In genomic region chr1:24505816-24506215, GRCh38 we compare ENCODE assay signal across 13 cellular contexts. TPM values are rescaled to one million over a fixed set of nuclear protein-coding genes. Genes with fewer than 3 reads are reported as not detected.
DNase-seq lines count a peak whose midpoint lies in the region; ATAC-seq and TF ChIP-seq lines count a peak whose summit lies in the region.
"Had no signal": no experiment of that assay in that cellular context is flagged by ENCODE, and none has a peak within 500 bp of the region (broad histone marks: within the 10 kb centered on the region; RNA-seq: fewer than 3 reads in every experiment).

No MANE protein-coding gene starts in this region.

- H3K27me3 ChIP-seq in CD8-positive, alpha-beta T cell (ENCODE audit: insufficient read depth, low read length), result no peaks in the 10 kb centered on the region
- H3K27me3 ChIP-seq in Karpas-422 (ENCODE audit: low read length), result no peaks in the 10 kb centered on the region

- no peak for ATAC-seq in CD8-positive, alpha-beta T cell
- no peak for ATAC-seq in naive B cell (ENCODE audit: low read depth in 2 of 2)
- no peak for ATAC-seq in HG02970 (IDR thresholded peaks at IDR 0.05; ENCODE audit: low FRiP score, unreplicated experiment)

- no peak overlapping the region for H2AFZ ChIP-seq in Karpas-422 (ENCODE audit: low read length)

- H3K4me3 Mint-ChIP-seq in CD8-positive, alpha-beta T cell, result peak overlapping the region; percentile 67
- H3K4me3 Mint-ChIP-seq in IgD-negative memory B cell, result peak overlapping the region in 2 of 4 donors; percentile 54 to 63
- peak overlapping the region; percentile 56 for H3K4me3 Mint-ChIP-seq in activated T-helper 2 cell treated with anti-CD3 and anti-CD28 coated beads, Interferon-gamma antibody, Interleukin-2, Interleukin-4, amounts not matched to agents 10 μg/mL and 5 μg/mL and 100 μg/mL, durations not matched to agents 14 hours and 24 hours and 36 hours (ENCODE audit: low read depth)
- H3K4me3 Mint-ChIP-seq in naive B cell, result peak overlapping the region in 5 of 8 donors; percentile 32 to 77 (median 37)

- H3K9ac ChIP-seq in Karpas-422 (ENCODE audit: low read length), result no peak overlapping the region
- H3K9ac ChIP-seq: BLaER1 had no signal

- H3K27ac Mint-ChIP-seq in CD8-positive, alpha-beta T cell, result peak overlapping the region; percentile 84
- peak overlapping the region; percentile 36 to 72 (median 53) for H3K27ac Mint-ChIP-seq in IgD-negative memory B cell
- H3K27ac Mint-ChIP-seq in activated T-helper 2 cell treated with anti-CD3 and anti-CD28 coated beads, Interferon-gamma antibody, Interleukin-2, Interleukin-4, amounts not matched to agents 10 μg/mL and 5 μg/mL and 100 μg/mL, durations not matched to agents 14 hours and 24 hours and 36 hours, result peak overlapping the region; percentile 70
- peak overlapping the region in 1 of 6 donors; percentile 80 for H3K27ac Mint-ChIP-seq in naive B cell

- peak overlapping the region; percentile 81 for H3K27ac ChIP-seq in CD8-positive, alpha-beta T cell (ENCODE audit: low read depth, low read length)
- H3K27ac ChIP-seq in Karpas-422 (ENCODE audit: low read length), result no peak overlapping the region
- H3K27ac ChIP-seq: BLaER1 had no signal

- H3K4me2 ChIP-seq in Karpas-422 (ENCODE audit: low read depth, low read length, poor library complexity, severe bottlenecking), result no peak overlapping the region
- H3K4me2 ChIP-seq: BLaER1 had no signal

- no peaks in the 10 kb centered on the region for H4K20me1 ChIP-seq in Karpas-422 (ENCODE audit: insufficient read depth, low read depth, low read length)
- H4K20me1 ChIP-seq: BLaER1 had no signal

- no peaks in the 10 kb centered on the region for H3K9me3 Mint-ChIP-seq in CD8-positive, alpha-beta T cell
- H3K9me3 Mint-ChIP-seq in IgD-negative memory B cell (no peaks in the 10 kb centered on the region), naive B cell (no peaks in the 10 kb centered on the region)
- H3K9me3 Mint-ChIP-seq in activated T-helper 2 cell treated with anti-CD3 and anti-CD28 coated beads, Interferon-gamma antibody, Interleukin-2, Interleukin-4, amounts not matched to agents 10 μg/mL and 5 μg/mL and 100 μg/mL, durations not matched to agents 14 hours and 24 hours and 36 hours, result no peaks in the 10 kb centered on the region

- no peaks in the 10 kb centered on the region for H3K36me3 ChIP-seq in CD8-positive, alpha-beta T cell (ENCODE audit: insufficient read depth, low read length)
- H3K36me3 ChIP-seq in Karpas-422 (ENCODE audit: insufficient read depth, low read length), result no peaks in the 10 kb centered on the region
- H3K36me3 ChIP-seq: BLaER1 had no signal

- POLR2A ChIA-PET in CD8-positive, alpha-beta T cell (lab: Charles Lee), result interaction anchor here (2.1 to 8.5 kb wide), 5 partner anchors 11 to 30 kb away, joined by 5 to 148 read pairs (median 12); no protein-coding TSS in a partner anchor

- no peaks in the 10 kb centered on the region for H3K79me2 ChIP-seq in Karpas-422 (ENCODE audit: low read length)

- TF ChIP-seq CTCF in CD8-positive, alpha-beta T cell (IDR thresholded peaks at IDR 0.05), result no peak

- no peaks in the 10 kb centered on the region for H3K9me2 ChIP-seq in Karpas-422 (replicated peaks; ENCODE audit: insufficient read depth, low read length)

- CTCF ChIA-PET in CD8-positive, alpha-beta T cell (lab: Charles Lee), result interaction anchor here (0.9 to 8.7 kb wide), 11 partner anchors 12 to 307 kb away, joined by 3 to 72 read pairs (median 6); partner anchors contain the start of genes NIPAL3 and STPG1

- H3K9me3 ChIP-seq in CD8-positive, alpha-beta T cell (ENCODE audit: low read length), result no peaks in the 10 kb centered on the region
- H3K9me3 ChIP-seq in Karpas-422 (ENCODE audit: low read length), result no peaks in the 10 kb centered on the region
- H3K9me3 ChIP-seq: BLaER1 had no signal

- H3K4me1 ChIP-seq in CD8-positive, alpha-beta T cell (ENCODE audit: insufficient read depth, low read length), result peaks cover 58% of the 10 kb centered on the region
- H3K4me1 ChIP-seq in Karpas-422 (ENCODE audit: low read length), result peaks cover 17% of the 10 kb centered on the region

- no peaks in the 10 kb centered on the region for H3K27me3 Mint-ChIP-seq in CD8-positive, alpha-beta T cell (ENCODE audit: low read depth)
- no peaks in the 10 kb centered on the region for H3K27me3 Mint-ChIP-seq in IgD-negative memory B cell
- no peaks in the 10 kb centered on the region for H3K27me3 Mint-ChIP-seq in activated T-helper 2 cell treated with anti-CD3 and anti-CD28 coated beads, Interferon-gamma antibody, Interleukin-2, Interleukin-4, amounts not matched to agents 10 μg/mL and 5 μg/mL and 100 μg/mL, durations not matched to agents 14 hours and 24 hours and 36 hours (ENCODE audit: low read depth)
- no peaks in the 10 kb centered on the region for H3K27me3 Mint-ChIP-seq in naive B cell

- DNase-seq in CD8-positive, alpha-beta T cell, result peak in 1 of 7 experiments; percentile 45
- no peak for DNase-seq in activated T-helper 2 cell treated with anti-CD3 and anti-CD28 coated beads, Interferon-gamma antibody, Interleukin-2, Interleukin-4, amounts not matched to agents 10 μg/mL and 5 μg/mL and 100 μg/mL, durations not matched to agents 14 hours and 24 hours and 36 hours (ENCODE audit: low spot score)
- DNase-seq in naive B cell, result no peak
- DNase-seq in NAMALWA (ENCODE audit: low spot score), result no peak
- no peak for DNase-seq in Karpas-422
- no peak for DNase-seq in cardiac septum (ENCODE audit: low spot score)
- DNase-seq: DND-41, erythroblast, MM.1S had no signal

- peaks cover 45% of the 10 kb centered on the region for H3K36me3 Mint-ChIP-seq in CD8-positive, alpha-beta T cell
- H3K36me3 Mint-ChIP-seq in IgD-negative memory B cell (peaks cover 6% of the 10 kb centered on the region), naive B cell (no peaks in the 10 kb centered on the region)
- H3K36me3 Mint-ChIP-seq in activated T-helper 2 cell treated with anti-CD3 and anti-CD28 coated beads, Interferon-gamma antibody, Interleukin-2, Interleukin-4, amounts not matched to agents 10 μg/mL and 5 μg/mL and 100 μg/mL, durations not matched to agents 14 hours and 24 hours and 36 hours (ENCODE audit: low read depth), result peaks cover 35% of the 10 kb centered on the region

- peaks cover 74% of the 10 kb centered on the region for H3K4me1 Mint-ChIP-seq in CD8-positive, alpha-beta T cell (ENCODE audit: low read depth)
- H3K4me1 Mint-ChIP-seq in IgD-negative memory B cell, result peaks cover 41 to 62% (median 60%) of the 10 kb centered on the region in 3 donors
- H3K4me1 Mint-ChIP-seq in activated T-helper 2 cell treated with anti-CD3 and anti-CD28 coated beads, Interferon-gamma antibody, Interleukin-2, Interleukin-4, amounts not matched to agents 10 μg/mL and 5 μg/mL and 100 μg/mL, durations not matched to agents 14 hours and 24 hours and 36 hours (ENCODE audit: low read depth), result peaks cover 71% of the 10 kb centered on the region
- peaks cover 40 to 80% (median 65%) of the 10 kb centered on the region in 3 donors for H3K4me1 Mint-ChIP-seq in naive B cell

- intact Hi-C loops in CD8-positive, alpha-beta T cell (cut with DNase I, micrococcal nuclease), result loop anchor here (1.0 to 10.0 kb wide), 7 partner anchors 19 to 519 kb away; partner anchors contain the start of genes CLIC4 (in 1 of the 2), NIPAL3 (in 1 of the 2) and SRRM1 (in 1 of the 2)
- intact Hi-C loops in activated T-helper 2 cell treated with anti-CD3 and anti-CD28 coated beads, Interferon-gamma antibody, Interleukin-2, Interleukin-4, amounts not matched to agents 10 μg/mL and 5 μg/mL and 100 μg/mL, durations not matched to agents 14 hours and 24 hours and 36 hours (cut with micrococcal nuclease), result no loop called here
- intact Hi-C loops in cardiac septum (cut with DNase I), result no loop called here

- peak overlapping the region; percentile 56 for H3K4me3 ChIP-seq in CD8-positive, alpha-beta T cell (ENCODE audit: low read depth, low read length)
- no peak overlapping the region for H3K4me3 ChIP-seq in Karpas-422 (ENCODE audit: low read length)
- H3K4me3 ChIP-seq: BLaER1 had no signal

RNA-seq across cellular contexts. Expression of gene RCAN3, which starts 3.2 kb away (rescaled TPM):
- total RNA-seq in CD8-positive, alpha-beta T cell, result 100 to 1,000 TPM; 129 to 130 TPM
- polyA plus RNA-seq in IgD-negative memory B cell (36.1 TPM), naive B cell (ENCODE audit: low read depth in 6 of 6) (10 to 100 TPM; 25.2 to 38.3 (median 32.0) TPM)
- 31.9 and 33.8 TPM in 2 replicates for total RNA-seq in activated T-helper 2 cell treated with anti-CD3 and anti-CD28 coated beads, Interferon-gamma antibody, Interleukin-2, Interleukin-4, amounts not matched to agents 10 μg/mL and 5 μg/mL and 100 μg/mL, durations not matched to agents 14 hours and 24 hours and 36 hours
- 4.8 and 6.6 TPM in 2 replicates for total RNA-seq in Karpas-422 (2014; rRNA removed; shearing (Covaris generic); ENCODE audit: low replicate concordance)
- total RNA-seq in cardiac septum, result 5.1 TPM

RNA-seq across cellular contexts. Expression of gene NCMAP, which starts 50.1 kb away (rescaled TPM):
- total RNA-seq in CD8-positive, alpha-beta T cell, result under 1 TPM; 0.08 to 0.11 TPM
- polyA plus RNA-seq in IgD-negative memory B cell (not detected), naive B cell (ENCODE audit: low read depth in 6 of 6) (not detected)
- total RNA-seq in activated T-helper 2 cell treated with anti-CD3 and anti-CD28 coated beads, Interferon-gamma antibody, Interleukin-2, Interleukin-4, amounts not matched to agents 10 μg/mL and 5 μg/mL and 100 μg/mL, durations not matched to agents 14 hours and 24 hours and 36 hours, result not detected in 2 replicates
- total RNA-seq in Karpas-422 (2014; rRNA removed; shearing (Covaris generic); ENCODE audit: low replicate concordance), result not detected in 2 replicates
- total RNA-seq in cardiac septum, result not detected
- total RNA-seq: osteoblast had no signal

Comparison
In these comparisons a context has a peak if more than half of its experiments do, and no peak if none do; other contexts are left out.
1. intact Hi-C loops: an anchor here in CD8-positive, alpha-beta T cell (1.0 to 10.0 kb wide); none called in activated T-helper 2 cell treated with anti-CD3 and anti-CD28 coated beads, Interferon-gamma antibody, Interleukin-2, Interleukin-4, amounts not matched to agents 10 μg/mL and 5 μg/mL and 100 μg/mL, durations not matched to agents 14 hours and 24 hours and 36 hours and cardiac septum.